ENCODE assay signal across 8 cellular contexts in the genomic region with DNA sequence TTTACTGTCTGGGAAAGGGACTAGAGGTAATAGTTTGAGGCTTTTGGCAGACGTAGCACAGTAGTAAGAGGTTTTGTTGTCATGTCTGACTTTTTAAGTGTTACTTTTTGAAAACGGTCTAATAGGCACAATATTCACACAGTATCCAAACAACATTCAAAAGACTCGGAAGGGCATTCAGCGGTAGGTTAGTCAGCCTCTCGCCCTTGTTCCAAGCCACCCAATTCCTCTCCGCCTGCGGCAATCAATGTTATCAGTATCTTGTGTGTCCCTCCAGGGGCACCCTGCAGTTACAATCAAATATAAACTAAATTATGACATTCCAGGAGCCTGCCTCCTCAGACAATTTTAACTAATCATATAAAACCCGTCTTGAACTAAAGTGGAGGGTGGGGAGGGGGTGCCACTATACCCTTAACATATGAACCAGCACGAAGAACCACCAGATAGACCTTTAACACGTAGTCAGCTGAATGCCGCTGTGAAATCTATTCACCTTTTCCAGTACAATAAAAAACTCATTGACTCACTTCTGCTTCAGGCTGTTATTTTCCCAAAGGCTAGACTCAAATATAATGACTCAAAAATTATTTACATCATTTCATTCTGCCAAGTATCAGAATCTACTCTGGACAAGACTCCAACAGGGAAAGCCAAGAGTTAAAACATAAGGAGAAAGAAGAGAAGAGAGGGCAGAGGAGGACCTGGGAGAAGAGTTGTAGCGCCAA. TPM values are rescaled to one million over a fixed set of nuclear protein-coding genes. Genes with fewer than 3 reads are reported as not detected.
A peak's percentile ranks its signal among the peaks of the same experiment; 100 is the strongest.
DNase-seq lines count a peak whose midpoint lies in the region; FAIRE-seq and TF ChIP-seq lines count a peak whose summit lies in the region.

No MANE protein-coding gene starts in this region.

- peak; percentile 32 for DNase-seq in AG08396 (ENCODE audit: low spot score)
- DNase-seq in HuH-7.5 (ENCODE audit: low spot score) = peak; percentile 29
- peak; percentile 73 for DNase-seq in bronchial epithelial cell (ENCODE audit: low read depth)
- DNase-seq in NOMO-1 treated with dmso at 0.1 percent for 144 hours (lab: John Stamatoyannopoulos, UW; ENCODE audit: unreplicated experiment) = no peak
- DNase-seq in ecto neural progenitor cell (ENCODE audit: low spot score) = no peak
- no peak for DNase-seq in NOMO-1 treated with DMSO at 0.1 percent for 48 hours (lab: John Stamatoyannopoulos, UW; ENCODE audit: unreplicated experiment)
- no peak for DNase-seq in NCI-H82 treated with DMSO at 0.1 percent for 48 hours (lab: John Stamatoyannopoulos, UW; ENCODE audit: unreplicated experiment)

- no peaks in the 10 kb centered on the region for H3K36me3 ChIP-seq in bronchial epithelial cell (ENCODE audit: control insufficient read depth, insufficient read depth, low read length)
- no peaks in the 10 kb centered on the region for H3K36me3 ChIP-seq in muscle layer of colon (ENCODE audit: insufficient read depth, low read length)

- no peaks in the 10 kb centered on the region for H3K9me3 ChIP-seq in muscle layer of colon (ENCODE audit: low read length)

- H3K27ac ChIP-seq in muscle layer of colon (ENCODE audit: low read depth, low read length) = peak overlapping the region; percentile 93

- peaks cover 37% of the 10 kb centered on the region for H3K4me1 ChIP-seq in muscle layer of colon (ENCODE audit: insufficient read depth, low read length)

- H3K9ac ChIP-seq in muscle layer of colon (ENCODE audit: low read length) = peak overlapping the region; percentile 51

- no peak for TF ChIP-seq CTCF in bronchial epithelial cell (IDR thresholded peaks at IDR 0.05; ENCODE audit: insufficient read depth, low read length, severe bottlenecking)

- FAIRE-seq in bronchial epithelial cell (lab: Jason Lieb, UNC) = no peak

- H3K4me3 ChIP-seq in bronchial epithelial cell (ENCODE audit: low read depth, low read length) (peak overlapping the region; percentile 89), muscle layer of colon (ENCODE audit: low read depth in 1 of 2, low read length in 2 of 2) (peak overlapping the region; percentile 92 to 99)

- H3K27me3 ChIP-seq in bronchial epithelial cell (ENCODE audit: control insufficient read depth, insufficient read depth, low read length) (no peaks in the 10 kb centered on the region), muscle layer of colon (ENCODE audit: control insufficient read depth in 1 of 2, insufficient read depth in 2 of 2, low read length in 2 of 2) (no peaks in the 10 kb centered on the region)

RNA-seq across cellular contexts. Expression of gene TENT5A, which starts 1.7 kb away (rescaled TPM):
- 9.2 and 15.0 TPM in 2 replicates for total RNA-seq in bronchial epithelial cell

Comparison
In these comparisons a context has a peak if more than half of its experiments do, and no peak if none do; other contexts are left out.
1. DNase-seq: peak in AG08396 (single experiment), HuH-7.5 (single experiment) and bronchial epithelial cell (single experiment); none in NOMO-1 treated with dmso at 0.1 percent for 144 hours (single experiment), ecto neural progenitor cell (single experiment), NOMO-1 treated with DMSO at 0.1 percent for 48 hours (single experiment) and NCI-H82 treated with DMSO at 0.1 percent for 48 hours (single experiment).